In the genomic region with DNA sequence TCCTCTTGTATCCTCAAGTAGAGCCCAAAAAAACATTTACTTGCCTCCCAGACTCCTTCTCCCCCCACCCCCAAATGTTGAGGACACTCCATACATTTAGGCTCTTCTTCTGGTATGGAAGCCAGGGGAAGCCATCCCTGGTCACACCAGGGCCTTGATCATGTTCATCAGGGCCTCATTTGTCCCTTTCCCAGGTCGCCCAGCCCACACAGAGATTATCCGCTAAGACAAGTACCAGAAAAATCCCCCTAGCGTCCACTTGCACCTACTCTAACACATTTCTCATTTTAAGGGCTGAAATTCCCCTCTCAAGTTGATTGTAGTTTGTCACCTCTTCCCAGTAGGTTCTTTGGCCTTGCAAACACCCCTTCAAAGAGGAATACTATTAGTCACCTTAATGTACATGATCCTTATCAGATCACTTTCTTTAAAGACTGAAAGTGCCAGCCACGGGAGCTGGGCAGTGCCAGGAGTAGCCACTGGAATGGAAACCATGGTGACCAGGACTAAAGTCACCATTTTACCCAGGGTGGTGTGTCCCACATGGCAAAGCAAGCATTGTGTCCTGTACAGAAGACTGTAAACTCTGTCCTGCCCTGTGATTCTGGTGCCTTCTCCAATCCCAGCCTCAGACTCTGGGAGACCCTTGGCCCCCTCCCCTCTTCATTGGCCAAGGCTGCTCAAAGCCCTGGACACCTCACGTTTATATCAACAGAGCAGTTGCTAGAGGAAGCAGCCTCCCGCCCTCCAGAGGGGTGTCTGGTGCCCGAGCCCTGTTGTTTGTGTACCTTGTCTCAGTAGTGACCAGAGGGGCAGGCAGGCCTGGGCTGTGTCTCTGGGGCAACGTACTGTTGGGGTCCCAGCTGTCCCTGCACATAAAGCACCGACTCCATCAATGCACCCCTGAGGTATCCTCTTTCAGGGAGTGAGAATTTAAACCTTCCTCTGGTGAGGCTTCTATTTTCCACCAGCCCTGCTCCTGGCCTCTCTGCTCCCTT, we compare ENCODE assay signal across 31 cellular contexts. TPM values are rescaled to one million over a fixed set of nuclear protein-coding genes. Genes with fewer than 3 reads are reported as not detected.
A peak's percentile ranks its signal among the peaks of the same experiment; 100 is the strongest.
DNase-seq lines count a peak whose midpoint lies in the region; ATAC-seq, FAIRE-seq and TF ChIP-seq lines count a peak whose summit lies in the region.
"Had no signal": no experiment of that assay in that cellular context is flagged by ENCODE, and none has a peak within 500 bp of the region (broad histone marks: within the 10 kb centered on the region; RNA-seq: fewer than 3 reads in every experiment).

No MANE protein-coding gene starts in this region.

- TF ChIP-seq POLR2A in K562 (conservative IDR thresholded peaks at IDR 0.05): no peak

- peaks cover 4% of the 10 kb centered on the region; the same call in 1 of the 2 replicates for H4K20me1 ChIP-seq in K562 (replicated peaks; ENCODE audit: control insufficient read depth, insufficient read depth, low read length)

- DNase-seq in left ventricle myocardium inferior (no peak), right cardiac atrium (no peak), K562 (ENCODE audit: extremely low read depth in 1 of 4, low spot score in 3 of 4) (no peak), nephron progenitor cell (no peak), type B pancreatic cell (ENCODE audit: extremely low spot score, unreplicated experiment) (peak; percentile 59), NCI-H524 treated with DMSO at 0.1 percent for 48 hours (lab: John Stamatoyannopoulos, UW) (no peak), NCI-H2227 treated with DMSO at 0.1 percent for 48 hours (lab: John Stamatoyannopoulos, UW) (no peak)
- DNase-seq: activated CD4-positive, alpha-beta T cell treated with anti-CD3 and anti-CD28 coated beads for 4 hours; activated naive CD4-positive, alpha-beta T cell treated with anti-CD3 and anti-CD28 coated beads for 36 hours; activated T-cell treated with anti-CD3 and anti-CD28 coated beads, Interleukin-2, amount 50 U/mL, for 24 hours; C1 segment of cervical spinal cord; DND-41; effector CD8-positive, alpha-beta T cell; glutamatergic neuron; naive B cell; NCI-H1417; spleen; stimulated activated CD4-positive, alpha-beta T cell treated with anti-CD3 and anti-CD28 coated beads, Interleukin-4, amount 100 ng/mL, for 1 hour had no signal

- CTCF ChIA-PET in K562 (lab: Yijun Ruan, JAX; ENCODE audit: low intra/inter-chr PET ratio): no interaction called here

- H3K4me2 ChIP-seq in K562 (ENCODE audit: insufficient read depth, low read length): no peak overlapping the region
- H3K4me2 ChIP-seq: KMS-11 had no signal

- POLR2A ChIA-PET in K562 (lab: Yijun Ruan, JAX): interaction anchor here (1.7 kb wide), 1 partner anchor 15 kb away, joined by 4 read pairs; no protein-coding TSS in a partner anchor

- H3K4me1 Mint-ChIP-seq in nephron progenitor cell: peaks cover 67% of the 10 kb centered on the region
- peaks cover 19% of the 10 kb centered on the region for H3K4me1 Mint-ChIP-seq in type B pancreatic cell (ENCODE audit: unreplicated experiment)

- in situ Hi-C loops in K562 (cut with MboI): loop anchor here (25.0 kb wide), 1 partner anchor 1686 kb away; no protein-coding TSS in a partner anchor

- 65% methylated on average over 9 of the region's 9 CpGs for WGBS in right cardiac atrium
- WGBS in K562 (ENCODE audit: insufficient coverage, low coverage, missing lambda C conversion rate): 39% methylated on average over 9 of the region's 9 CpGs

- no TSS peak for BruUV-seq in K562 (replicated peaks; lab: Mats Ljungman, UMichigan)

- TF ChIP-seq RAD21 in K562 (CRISPR knock-in tag; conservative IDR thresholded peaks at IDR 0.05 in 1 of 2, IDR thresholded peaks at IDR 0.05 in 1 of 2): no peak

- no peak for TF ChIP-seq CTCF in left ventricle myocardium inferior (IDR thresholded peaks at IDR 0.05; ENCODE audit: borderline replicate concordance)
- TF ChIP-seq CTCF in K562 (IDR thresholded peaks at IDR 0.05 in 2 of 3, conservative IDR thresholded peaks at IDR 0.05 in 1 of 3; ENCODE audit: insufficient read depth in 2 of 3, low read depth in 1 of 3, low read length in 3 of 3): no peak
- no peak for TF ChIP-seq CTCF in nephron progenitor cell (IDR thresholded peaks at IDR 0.05)
- TF ChIP-seq CTCF in type B pancreatic cell (conservative IDR thresholded peaks at IDR 0.05): no peak

- H3K27me3 Mint-ChIP-seq in nephron progenitor cell (ENCODE audit: low read depth, poor library complexity): peaks cover 9% of the 10 kb centered on the region
- H3K27me3 Mint-ChIP-seq in type B pancreatic cell: no peaks in the 10 kb centered on the region
- H3K27me3 Mint-ChIP-seq: activated T-cell treated with anti-CD3 and anti-CD28 coated beads, Interleukin-2, amount 50 U/mL, for 24 hours; naive B cell had no signal

- H3K27ac ChIP-seq in left ventricle myocardium inferior (replicated peaks) (peak overlapping the region; percentile 76), right cardiac atrium (ENCODE audit: low read length) (no peak overlapping the region), K562 (ENCODE audit: extremely low read depth, low read depth, low read length) (no peak overlapping the region)
- H3K27ac ChIP-seq: KMS-11, spleen, suprapubic skin, VCaP had no signal

- no peak for TF ChIP-seq EP300 in K562 (IDR thresholded peaks at IDR 0.05; ENCODE audit: low read length)

- H3K9me3 ChIP-seq in left ventricle myocardium inferior (replicated peaks): no peaks in the 10 kb centered on the region
- no peaks in the 10 kb centered on the region for H3K9me3 ChIP-seq in right cardiac atrium (ENCODE audit: control insufficient read depth, low read length)
- H3K9me3 ChIP-seq in K562 (replicated peaks; ENCODE audit: control insufficient read depth, insufficient read depth, low read depth, low read length): no peaks in the 10 kb centered on the region
- H3K9me3 ChIP-seq: spleen, suprapubic skin had no signal

- H3K36me3 ChIP-seq in left ventricle myocardium inferior (no peaks in the 10 kb centered on the region), K562 (ENCODE audit: control insufficient read depth, insufficient read depth, low read length) (no peaks in the 10 kb centered on the region)
- H3K36me3 ChIP-seq: suprapubic skin had no signal

- H3K9me1 ChIP-seq in K562 (ENCODE audit: control insufficient read depth, insufficient read depth, low read length): no peaks in the 10 kb centered on the region

- H3K36me3 Mint-ChIP-seq in nephron progenitor cell (ENCODE audit: low read depth) (no peaks in the 10 kb centered on the region), type B pancreatic cell (peaks cover 5% of the 10 kb centered on the region)
- H3K36me3 Mint-ChIP-seq: mesothelial cell of epicardium had no signal

- H3K4me1 ChIP-seq in left ventricle myocardium inferior (peaks cover 46% of the 10 kb centered on the region), right cardiac atrium (ENCODE audit: control insufficient read depth, insufficient read depth, low read length) (no peaks in the 10 kb centered on the region), K562 (replicated peaks in 1 of 2; ENCODE audit: control insufficient read depth in 2 of 2, insufficient read depth in 2 of 2, low read length in 2 of 2) (peaks cover 2 to 12% of the 10 kb centered on the region in 2 experiments)
- H3K4me1 ChIP-seq: suprapubic skin had no signal

- no peak overlapping the region for H3K9ac ChIP-seq in K562 (ENCODE audit: insufficient read depth in 1 of 2, low read depth in 2 of 2, low read length in 2 of 2)
- H3K9ac ChIP-seq: KMS-11 had no signal

- no peak for ATAC-seq in right cardiac atrium
- no peak for ATAC-seq in K562
- ATAC-seq: SK-N-SH treated with all-trans-retinoic acid at 6 μM for 48 hours had no signal

- H3K4me3 Mint-ChIP-seq in nephron progenitor cell: peak overlapping the region; percentile 36
- no peak overlapping the region for H3K4me3 Mint-ChIP-seq in type B pancreatic cell
- H3K4me3 Mint-ChIP-seq: activated naive CD4-positive, alpha-beta T cell treated with anti-CD3 and anti-CD28 coated beads for 36 hours; activated T-cell treated with anti-CD3 and anti-CD28 coated beads, Interleukin-2, amount 50 U/mL, for 24 hours; mesothelial cell of epicardium; naive B cell had no signal

- intact Hi-C loops in left ventricle myocardium inferior (cut with micrococcal nuclease) (no loop called here), right cardiac atrium (cut with DNase I) (no loop called here), K562 (cut with micrococcal nuclease) (no loop called here)

- no peak for FAIRE-seq in K562 (lab: Jason Lieb, UNC)
- FAIRE-seq: bronchial epithelial cell, colon, urothelium cell line had no signal

- H3K27me3 ChIP-seq in left ventricle myocardium inferior (ENCODE audit: low read depth) (no peaks in the 10 kb centered on the region), right cardiac atrium (ENCODE audit: control insufficient read depth, insufficient read depth) (no peaks in the 10 kb centered on the region), K562 (ENCODE audit: control insufficient read depth in 2 of 2, insufficient read depth in 2 of 2, low read length in 2 of 2) (no peaks in the 10 kb centered on the region)
- H3K27me3 ChIP-seq: spleen, suprapubic skin had no signal

- H3K79me2 ChIP-seq in K562 (ENCODE audit: control insufficient read depth, insufficient read depth, low read length): no peaks in the 10 kb centered on the region

- H3K4me3 ChIP-seq in left ventricle myocardium inferior: no peak overlapping the region
- H3K4me3 ChIP-seq in right cardiac atrium (ENCODE audit: low read length): no peak overlapping the region
- no peak overlapping the region for H3K4me3 ChIP-seq in K562
- H3K4me3 ChIP-seq: spleen, suprapubic skin had no signal

- H3K27ac Mint-ChIP-seq in nephron progenitor cell (peak overlapping the region; percentile 95), type B pancreatic cell (no peak overlapping the region)
- H3K27ac Mint-ChIP-seq: activated naive CD4-positive, alpha-beta T cell treated with anti-CD3 and anti-CD28 coated beads for 36 hours; activated T-cell treated with anti-CD3 and anti-CD28 coated beads, Interleukin-2, amount 50 U/mL, for 24 hours; mesothelial cell of epicardium had no signal

- H2AFZ ChIP-seq in K562 (ENCODE audit: low read depth, low read length): no peak overlapping the region

- H3K9me3 Mint-ChIP-seq in nephron progenitor cell: no peaks in the 10 kb centered on the region
- H3K9me3 Mint-ChIP-seq in type B pancreatic cell: no peaks in the 10 kb centered on the region
- H3K9me3 Mint-ChIP-seq: activated naive CD4-positive, alpha-beta T cell treated with anti-CD3 and anti-CD28 coated beads for 36 hours; activated T-cell treated with anti-CD3 and anti-CD28 coated beads, Interleukin-2, amount 50 U/mL, for 24 hours; mesothelial cell of epicardium had no signal

RNA-seq across cellular contexts. Expression of gene APOBEC2, which starts 5.0 kb away (rescaled TPM):
- total RNA-seq in left ventricle myocardium inferior: 219 TPM
- total RNA-seq in right cardiac atrium: 100 to 1,000 TPM in 2 of 4 donors, 10 to 100 TPM in 2; 80.1 to 118 (median 91.6) TPM
- polyA plus RNA-seq in right cardiac atrium: 137 TPM
- not detected in 2 replicates for total RNA-seq in K562 (2011; cell fraction: chromatin; rRNA removed; ENCODE audit: low replicate concordance)
- total RNA-seq in K562 (2011; cell fraction: nucleolus; rRNA removed): not detected in 2 replicates
- not detected in 2 replicates for total RNA-seq in K562 (2011; cell fraction: nucleoplasm; rRNA removed)
- total RNA-seq in K562 (2014; rRNA removed): not detected in 2 replicates
- total RNA-seq in K562 (2014; rRNA removed; fragmentation: Illumina TruSeq; extraction: Trizol): not detected in 2 replicates
- not detected in 2 replicates for total RNA-seq in K562 (2015; rRNA removed; fragmentation: Illumina TruSeq; extraction: Trizol)
- not detected in 2 replicates for total RNA-seq in K562 (2021)
- not detected in 2 replicates for polyA plus RNA-seq in K562 (2011; rRNA removed)
- not detected in 2 replicates for polyA plus RNA-seq in K562 (2011; cell fraction: cytosol; rRNA removed)
- polyA plus RNA-seq in K562 (2011; cell fraction: nucleus; rRNA removed): not detected in 2 replicates
- 0.10 and 0.61 TPM in 2 replicates for polyA plus RNA-seq in K562 (2012)
- not detected in 2 replicates for polyA plus RNA-seq in K562 (2014; fragmentation: Illumina TruSeq; extraction: Trizol)
- polyA plus RNA-seq in K562 (2014; fragmentation: Nextera tagmentation; extraction: Ambion mirVana): 1 to 10 TPM in 1 of 2 experiments, under 1 TPM in 1; 0.25 to 1.6 TPM
- not detected in 2 replicates for polyA plus RNA-seq in K562 (2014; rRNA removed)
- polyA minus RNA-seq in K562 (2011; rRNA and poly(A)+ RNA removed): not detected in 2 replicates
- not detected in 2 replicates for polyA minus RNA-seq in K562 (2011; cell fraction: cytosol; rRNA and poly(A)+ RNA removed)
- polyA minus RNA-seq in K562 (2011; cell fraction: nucleus; rRNA and poly(A)+ RNA removed): not detected in 2 replicates
- total RNA-seq in type B pancreatic cell (ENCODE audit: low replicate concordance): 0.64 and 1.5 TPM in 2 replicates
- total RNA-seq: activated naive CD4-positive, alpha-beta T cell treated with anti-CD3 and anti-CD28 coated beads for 36 hours; bronchial epithelial cell; epithelial cell of proximal tubule; NCI-H460; OCI-LY7; omental fat pad; renal cortical epithelial cell; suprapubic skin had no signal
- polyA plus RNA-seq: spleen had no signal

RNA-seq across cellular contexts. Expression of gene TSPO2, which starts 5.8 kb away (rescaled TPM):
- total RNA-seq in left ventricle myocardium inferior: not detected
- not detected for total RNA-seq in right cardiac atrium
- polyA plus RNA-seq in right cardiac atrium: not detected
- total RNA-seq in K562 (2011; cell fraction: chromatin; rRNA removed; ENCODE audit: low replicate concordance): not detected in 2 replicates
- not detected in 2 replicates for total RNA-seq in K562 (2011; cell fraction: nucleolus; rRNA removed)
- not detected in 2 replicates for total RNA-seq in K562 (2011; cell fraction: nucleoplasm; rRNA removed)
- not detected in 2 replicates for total RNA-seq in K562 (2014; rRNA removed)
- not detected in 2 replicates for total RNA-seq in K562 (2014; rRNA removed; fragmentation: Illumina TruSeq; extraction: Trizol)
- not detected in 2 replicates for total RNA-seq in K562 (2015; rRNA removed; fragmentation: Illumina TruSeq; extraction: Trizol)
- not detected in 2 replicates for total RNA-seq in K562 (2021)
- 0.12 TPM in 1 of 2 replicates, not detected in the other for polyA plus RNA-seq in K562 (2011; rRNA removed)
- not detected in 2 replicates for polyA plus RNA-seq in K562 (2011; cell fraction: cytosol; rRNA removed)
- polyA plus RNA-seq in K562 (2011; cell fraction: nucleus; rRNA removed): not detected in 2 replicates
- polyA plus RNA-seq in K562 (2012): 0.19 TPM in 1 of 2 replicates, not detected in the other
- not detected in 2 replicates for polyA plus RNA-seq in K562 (2014; fragmentation: Illumina TruSeq; extraction: Trizol)
- not detected for polyA plus RNA-seq in K562 (2014; fragmentation: Nextera tagmentation; extraction: Ambion mirVana)
- polyA plus RNA-seq in K562 (2014; rRNA removed): not detected in 2 replicates
- not detected in 2 replicates for polyA minus RNA-seq in K562 (2011; rRNA and poly(A)+ RNA removed)
- not detected in 2 replicates for polyA minus RNA-seq in K562 (2011; cell fraction: cytosol; rRNA and poly(A)+ RNA removed)
- polyA minus RNA-seq in K562 (2011; cell fraction: nucleus; rRNA and poly(A)+ RNA removed): not detected in 2 replicates
- not detected in 2 replicates for total RNA-seq in type B pancreatic cell (ENCODE audit: low replicate concordance)
- total RNA-seq: activated naive CD4-positive, alpha-beta T cell treated with anti-CD3 and anti-CD28 coated beads for 36 hours; bronchial epithelial cell; epithelial cell of proximal tubule; mesothelial cell of epicardium; NCI-H460; OCI-LY7; omental fat pad; renal cortical epithelial cell; suprapubic skin had no signal

RNA-seq across cellular contexts. Expression of gene UNC5CL, which starts 9.0 kb away (rescaled TPM):
- total RNA-seq in left ventricle myocardium inferior (0.27 TPM), right cardiac atrium (under 1 TPM; 0.46 to 0.85 (median 0.75) TPM), K562 (2014; rRNA removed) (0.33 and 0.95 TPM in 2 replicates), K562 (2014; rRNA removed; fragmentation: Illumina TruSeq; extraction: Trizol) (0.35 and 0.40 TPM in 2 replicates), K562 (2015; rRNA removed; fragmentation: Illumina TruSeq; extraction: Trizol) (0.33 and 0.53 TPM in 2 replicates), K562 (2021) (0.64 and 0.78 TPM in 2 replicates), type B pancreatic cell (ENCODE audit: low replicate concordance) (3.1 and 5.1 TPM in 2 replicates)
- polyA plus RNA-seq in right cardiac atrium (0.68 TPM), K562 (2011; rRNA removed) (0.82 and 1.7 TPM in 2 replicates), K562 (2014; fragmentation: Illumina TruSeq; extraction: Trizol) (0.59 and 0.80 TPM in 2 replicates), K562 (2014; fragmentation: Nextera tagmentation; extraction: Ambion mirVana) (under 1 TPM in 1 of 2 experiments, not detected in 1; 0.07 TPM), K562 (2014; rRNA removed) (1.8 TPM in 2 replicates)
- total RNA-seq in K562 (2011; cell fraction: chromatin; rRNA removed; ENCODE audit: low replicate concordance): 2.7 and 3.1 TPM in 2 replicates
- total RNA-seq in K562 (2011; cell fraction: nucleolus; rRNA removed): 1.6 and 2.0 TPM in 2 replicates
- total RNA-seq in K562 (2011; cell fraction: nucleoplasm; rRNA removed): 2.5 and 3.7 TPM in 2 replicates
- polyA plus RNA-seq in K562 (2011; cell fraction: cytosol; rRNA removed): 0.72 and 1.2 TPM in 2 replicates
- polyA plus RNA-seq in K562 (2011; cell fraction: nucleus; rRNA removed): 7.8 and 9.9 TPM in 2 replicates
- polyA plus RNA-seq in K562 (2012): 0.70 and 2.4 TPM in 2 replicates
- polyA minus RNA-seq in K562 (2011; rRNA and poly(A)+ RNA removed): 0.21 and 0.39 TPM in 2 replicates
- not detected in 2 replicates for polyA minus RNA-seq in K562 (2011; cell fraction: cytosol; rRNA and poly(A)+ RNA removed)
- polyA minus RNA-seq in K562 (2011; cell fraction: nucleus; rRNA and poly(A)+ RNA removed): 1.5 and 2.4 TPM in 2 replicates

RNA-seq across cellular contexts. Expression of gene OARD1, which starts 24.1 kb away (rescaled TPM):
- total RNA-seq in left ventricle myocardium inferior: 19.9 TPM
- total RNA-seq in right cardiac atrium: 10 to 100 TPM; 15.1 to 23.7 (median 18.6) TPM
- polyA plus RNA-seq in right cardiac atrium: 27.8 TPM
- 23.6 and 48.3 TPM in 2 replicates for total RNA-seq in K562 (2011; cell fraction: chromatin; rRNA removed; ENCODE audit: low replicate concordance)
- 21.2 and 21.8 TPM in 2 replicates for total RNA-seq in K562 (2011; cell fraction: nucleolus; rRNA removed)
- 38.5 and 60.6 TPM in 2 replicates for total RNA-seq in K562 (2011; cell fraction: nucleoplasm; rRNA removed)
- total RNA-seq in K562 (2014; rRNA removed): 32.7 and 49.3 TPM in 2 replicates
- total RNA-seq in K562 (2014; rRNA removed; fragmentation: Illumina TruSeq; extraction: Trizol): 61.1 and 63.2 TPM in 2 replicates
- 56.2 and 60.8 TPM in 2 replicates for total RNA-seq in K562 (2015; rRNA removed; fragmentation: Illumina TruSeq; extraction: Trizol)
- total RNA-seq in K562 (2021): 43.4 and 47.1 TPM in 2 replicates
- polyA plus RNA-seq in K562 (2011; rRNA removed): 38.4 and 45.7 TPM in 2 replicates
- polyA plus RNA-seq in K562 (2011; cell fraction: cytosol; rRNA removed): 9.3 and 22.8 TPM in 2 replicates
- polyA plus RNA-seq in K562 (2011; cell fraction: nucleus; rRNA removed): 22.4 and 26.7 TPM in 2 replicates
- polyA plus RNA-seq in K562 (2012): 51.9 and 66.7 TPM in 2 replicates
- polyA plus RNA-seq in K562 (2014; fragmentation: Illumina TruSeq; extraction: Trizol): 63.2 and 65.8 TPM in 2 replicates
- 10 to 100 TPM; 79.6 to 88.3 TPM for polyA plus RNA-seq in K562 (2014; fragmentation: Nextera tagmentation; extraction: Ambion mirVana)
- 70.3 and 71.6 TPM in 2 replicates for polyA plus RNA-seq in K562 (2014; rRNA removed)
- 35.1 and 49.4 TPM in 2 replicates for polyA minus RNA-seq in K562 (2011; rRNA and poly(A)+ RNA removed)
- polyA minus RNA-seq in K562 (2011; cell fraction: cytosol; rRNA and poly(A)+ RNA removed): 7.8 and 10.4 TPM in 2 replicates
- 35.0 and 66.5 TPM in 2 replicates for polyA minus RNA-seq in K562 (2011; cell fraction: nucleus; rRNA and poly(A)+ RNA removed)
- 30.7 and 33.7 TPM in 2 replicates for total RNA-seq in type B pancreatic cell (ENCODE audit: low replicate concordance)

RNA-seq across cellular contexts. Expression of gene NFYA, which starts 24.7 kb away (rescaled TPM):
- 12.5 TPM for total RNA-seq in left ventricle myocardium inferior
- 10 to 100 TPM; 11.0 to 13.8 (median 11.8) TPM for total RNA-seq in right cardiac atrium
- polyA plus RNA-seq in right cardiac atrium: 6.1 TPM
- total RNA-seq in K562 (2011; cell fraction: chromatin; rRNA removed; ENCODE audit: low replicate concordance): 14.4 and 20.1 TPM in 2 replicates
- 8.7 and 9.7 TPM in 2 replicates for total RNA-seq in K562 (2011; cell fraction: nucleolus; rRNA removed)
- total RNA-seq in K562 (2011; cell fraction: nucleoplasm; rRNA removed): 11.2 and 12.9 TPM in 2 replicates
- 18.6 and 23.8 TPM in 2 replicates for total RNA-seq in K562 (2014; rRNA removed)
- total RNA-seq in K562 (2014; rRNA removed; fragmentation: Illumina TruSeq; extraction: Trizol): 19.2 and 20.4 TPM in 2 replicates
- 24.4 and 26.6 TPM in 2 replicates for total RNA-seq in K562 (2015; rRNA removed; fragmentation: Illumina TruSeq; extraction: Trizol)
- 24.3 and 27.4 TPM in 2 replicates for total RNA-seq in K562 (2021)
- polyA plus RNA-seq in K562 (2011; rRNA removed): 21.8 and 25.1 TPM in 2 replicates
- 24.0 and 24.5 TPM in 2 replicates for polyA plus RNA-seq in K562 (2011; cell fraction: cytosol; rRNA removed)
- polyA plus RNA-seq in K562 (2011; cell fraction: nucleus; rRNA removed): 31.2 and 32.0 TPM in 2 replicates
- polyA plus RNA-seq in K562 (2012): 18.8 and 30.1 TPM in 2 replicates
- polyA plus RNA-seq in K562 (2014; fragmentation: Illumina TruSeq; extraction: Trizol): 31.2 and 37.1 TPM in 2 replicates
- polyA plus RNA-seq in K562 (2014; fragmentation: Nextera tagmentation; extraction: Ambion mirVana): 10 to 100 TPM in 1 of 2 experiments, 1 to 10 TPM in 1; 7.3 to 10.1 TPM
- polyA plus RNA-seq in K562 (2014; rRNA removed): 21.9 and 22.7 TPM in 2 replicates
- polyA minus RNA-seq in K562 (2011; rRNA and poly(A)+ RNA removed): 51.8 and 65.3 TPM in 2 replicates
- 24.0 and 33.8 TPM in 2 replicates for polyA minus RNA-seq in K562 (2011; cell fraction: cytosol; rRNA and poly(A)+ RNA removed)
- polyA minus RNA-seq in K562 (2011; cell fraction: nucleus; rRNA and poly(A)+ RNA removed): 11.7 and 20.1 TPM in 2 replicates
- total RNA-seq in type B pancreatic cell (ENCODE audit: low replicate concordance): 31.4 and 40.4 TPM in 2 replicates

Comparison
In these comparisons a context has a peak if more than half of its experiments do, and no peak if none do; other contexts are left out.
1. RNA of gene APOBEC2, which starts 5.0 kb away (total RNA-seq): 219 TPM in left ventricle myocardium inferior (single experiment) and 80.1 to 118 TPM in right cardiac atrium; 0.64 to 1.5 TPM in type B pancreatic cell and not detected in K562; every median in the first group is over 10 times any median in the second.